In genomic region chr11:134411887-134412507, GRCh38 we compare ENCODE assay signal across 2 cellular contexts.
TF ChIP-seq lines count a peak whose summit lies in the region.

Gene B3GAT1 (minus strand): TSS chr11:134412242. CDS start chr11:134387659, 24,583 bp downstream.

TF ChIP-seq in SK-N-SH, 30 proteins besides CTCF, POLR2A, EP300 and RAD21:
- no peak for TF ChIP-seq REST (IDR thresholded peaks at IDR 0.05; ENCODE audit: low read depth, low read length)
- no peak for TF ChIP-seq MAX (IDR thresholded peaks at IDR 0.05; ENCODE audit: low read depth)
- no peak for TF ChIP-seq RCOR1 (IDR thresholded peaks at IDR 0.05; ENCODE audit: low read length)
- no peak for TF ChIP-seq ZBTB33 (IDR thresholded peaks at IDR 0.05; ENCODE audit: borderline replicate concordance, low read depth)
- no peak for TF ChIP-seq NRF1 (IDR thresholded peaks at IDR 0.05; ENCODE audit: low read depth, low read length)
- no peak for TF ChIP-seq TEAD4 (IDR thresholded peaks at IDR 0.05; ENCODE audit: borderline replicate concordance, insufficient read depth)
- TF ChIP-seq EZH2phosphoT487 (IDR thresholded peaks at IDR 0.05; ENCODE audit: borderline replicate concordance, low read depth): no peak
- no peak for TF ChIP-seq GABPA (IDR thresholded peaks at IDR 0.05; ENCODE audit: low read depth)
- no peak for TF ChIP-seq YY1 (IDR thresholded peaks at IDR 0.05; ENCODE audit: low read depth)
- TF ChIP-seq ELF1 (IDR thresholded peaks at IDR 0.05): no peak

TF ChIP-seq in SK-N-SH treated with all-trans-retinoic acid at 6 μM for 48 hours, 23 proteins besides CTCF, POLR2A, EP300 and RAD21 (continued from another document):
- TF ChIP-seq TSHZ2 (CRISPR knock-in tag; IDR thresholded peaks at IDR 0.05) (no peak), CSRNP3 (CRISPR knock-in tag; IDR thresholded peaks at IDR 0.05) (no peak), ZFP30 (CRISPR knock-in tag; IDR thresholded peaks at IDR 0.05) (no peak), ZNF8 (CRISPR knock-in tag; IDR thresholded peaks at IDR 0.05) (no peak)
